ENCODE assay signal across 19 cellular contexts in the genomic region with DNA sequence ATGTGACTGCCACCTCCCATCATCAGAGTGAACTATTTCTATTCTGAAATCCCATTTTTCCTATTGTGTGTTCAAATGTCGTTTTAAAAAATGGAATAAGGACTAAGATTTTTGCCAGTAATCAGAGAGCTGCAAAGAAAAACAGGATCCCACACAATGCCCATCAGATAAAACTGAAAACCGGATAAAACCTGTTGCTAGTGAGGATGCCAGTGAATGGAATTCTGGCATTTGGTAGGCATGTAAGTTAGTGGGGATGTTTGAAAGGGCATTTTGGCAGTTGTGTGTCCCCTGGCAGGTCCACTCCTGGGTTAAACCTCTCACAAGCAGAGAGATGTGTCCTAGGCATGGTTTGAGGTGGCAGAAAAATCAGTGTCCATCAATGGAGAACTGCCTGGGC. TPM values are rescaled to one million over a fixed set of nuclear protein-coding genes. Genes with fewer than 3 reads are reported as not detected.
DNase-seq lines count a peak whose midpoint lies in the region; ATAC-seq and TF ChIP-seq lines count a peak whose summit lies in the region.
"Had no signal": no experiment of that assay in that cellular context is flagged by ENCODE, and none has a peak within 500 bp of the region (broad histone marks: within the 10 kb centered on the region; RNA-seq: fewer than 3 reads in every experiment).

No MANE protein-coding gene starts in this region.

- no peak overlapping the region for H3K4me3 Mint-ChIP-seq in activated T-cell treated with anti-CD3 and anti-CD28 coated beads, Interleukin-2, amount 50 U/mL, for 24 hours
- H3K4me3 Mint-ChIP-seq in activated T-cell treated with anti-CD3 and anti-CD28 coated beads, Interleukin-2, amount 50 U/mL, for 4 hours: no peak overlapping the region
- H3K4me3 Mint-ChIP-seq in CD8-positive, alpha-beta memory T cell: peak overlapping the region in 1 of 7 donors; percentile 75
- H3K4me3 Mint-ChIP-seq in activated CD4-positive, alpha-beta memory T cell treated with anti-CD3 and anti-CD28 coated beads, Interleukin-2, amount 10 ng/mL, durations not matched to agents 7 days and 5 days: no peak overlapping the region
- H3K4me3 Mint-ChIP-seq in neural crest cell: no peak overlapping the region
- H3K4me3 Mint-ChIP-seq in CD8-positive, alpha-beta T cell: no peak overlapping the region

- TF ChIP-seq CTCF in neural crest cell (conservative IDR thresholded peaks at IDR 0.05): no peak
- TF ChIP-seq CTCF in CD8-positive, alpha-beta T cell (IDR thresholded peaks at IDR 0.05): no peak

- no peaks in the 10 kb centered on the region for H3K9me3 Mint-ChIP-seq in activated T-cell treated with anti-CD3 and anti-CD28 coated beads, Interleukin-2, amount 50 U/mL, for 24 hours
- H3K9me3 Mint-ChIP-seq in activated T-cell treated with anti-CD3 and anti-CD28 coated beads, Interleukin-2, amount 50 U/mL, for 4 hours: no peaks in the 10 kb centered on the region
- no peaks in the 10 kb centered on the region for H3K9me3 Mint-ChIP-seq in CD8-positive, alpha-beta memory T cell
- H3K9me3 Mint-ChIP-seq in activated CD4-positive, alpha-beta memory T cell treated with anti-CD3 and anti-CD28 coated beads, Interleukin-2, amount 10 ng/mL, durations not matched to agents 7 days and 5 days: no peaks in the 10 kb centered on the region
- H3K9me3 Mint-ChIP-seq in neural crest cell: no peaks in the 10 kb centered on the region
- H3K9me3 Mint-ChIP-seq in CD8-positive, alpha-beta T cell: no peaks in the 10 kb centered on the region

- CTCF ChIA-PET in CD8-positive, alpha-beta memory T cell (lab: Charles Lee): interaction anchor here (1.4 to 8.0 kb wide), 2 partner anchors 35 to 40 kb away, joined by 3 to 60 read pairs; a partner anchor contains a TSS
- CTCF ChIA-PET in activated CD4-positive, alpha-beta memory T cell treated with anti-CD3 and anti-CD28 coated beads, Interleukin-2, amount 10 ng/mL, durations not matched to agents 7 days and 5 days (lab: Charles Lee): interaction anchor here (0.6 to 1.1 kb wide), 2 partner anchors 13 to 57 kb away, joined by 3 read pairs; no protein-coding TSS in a partner anchor
- CTCF ChIA-PET in CD8-positive, alpha-beta T cell (lab: Charles Lee): interaction anchor here (1.4 kb wide), 1 partner anchor 41 kb away, joined by 6 read pairs; no protein-coding TSS in a partner anchor

- no peak for TF ChIP-seq POLR2A in GM18505 (IDR thresholded peaks at IDR 0.05; ENCODE audit: borderline replicate concordance, extremely low read depth, insufficient read depth, insufficient read length)

- H3K27ac Mint-ChIP-seq in activated T-cell treated with anti-CD3 and anti-CD28 coated beads, Interleukin-2, amount 50 U/mL, for 24 hours: peak overlapping the region; percentile 70
- H3K27ac Mint-ChIP-seq in CD8-positive, alpha-beta memory T cell: peak overlapping the region in 5 of 8 donors; percentile 5 to 87 (median 29)
- H3K27ac Mint-ChIP-seq in activated CD4-positive, alpha-beta memory T cell treated with anti-CD3 and anti-CD28 coated beads, Interleukin-2, amount 10 ng/mL, durations not matched to agents 7 days and 5 days: peak overlapping the region; percentile 5
- peak overlapping the region; percentile 57 for H3K27ac Mint-ChIP-seq in neural crest cell (ENCODE audit: unreplicated experiment)
- no peak overlapping the region for H3K27ac Mint-ChIP-seq in CD8-positive, alpha-beta T cell

- no peak for ATAC-seq in activated T-cell treated with anti-CD3 and anti-CD28 coated beads, Interleukin-2, amount 50 U/mL, for 4 hours
- no peak for ATAC-seq in GM18505 (IDR thresholded peaks at IDR 0.05; ENCODE audit: unreplicated experiment)
- ATAC-seq in CD8-positive, alpha-beta T cell: no peak

- no peaks in the 10 kb centered on the region for H3K27me3 Mint-ChIP-seq in activated T-cell treated with anti-CD3 and anti-CD28 coated beads, Interleukin-2, amount 50 U/mL, for 24 hours
- no peaks in the 10 kb centered on the region for H3K27me3 Mint-ChIP-seq in activated T-cell treated with anti-CD3 and anti-CD28 coated beads, Interleukin-2, amount 50 U/mL, for 4 hours (ENCODE audit: low read depth)
- no peaks in the 10 kb centered on the region for H3K27me3 Mint-ChIP-seq in CD8-positive, alpha-beta memory T cell
- H3K27me3 Mint-ChIP-seq in activated CD4-positive, alpha-beta memory T cell treated with anti-CD3 and anti-CD28 coated beads, Interleukin-2, amount 10 ng/mL, durations not matched to agents 7 days and 5 days: no peaks in the 10 kb centered on the region
- no peaks in the 10 kb centered on the region for H3K27me3 Mint-ChIP-seq in neural crest cell (ENCODE audit: low read depth)
- no peaks in the 10 kb centered on the region for H3K27me3 Mint-ChIP-seq in CD8-positive, alpha-beta T cell (ENCODE audit: low read depth)

- intact Hi-C loops in CD8-positive, alpha-beta T cell (cut with DNase I, micrococcal nuclease): no loop called here

- no peak overlapping the region for H3K4me3 ChIP-seq in CD8-positive, alpha-beta memory T cell (ENCODE audit: low read length)
- no peak overlapping the region for H3K4me3 ChIP-seq in CD8-positive, alpha-beta T cell (ENCODE audit: low read depth, low read length)
- H3K4me3 ChIP-seq: MG63 had no signal

- DNase-seq in activated T-cell treated with anti-CD3 and anti-CD28 coated beads, Interleukin-2, amount 50 U/mL, for 24 hours: no peak
- DNase-seq in activated T-cell treated with anti-CD3 and anti-CD28 coated beads, Interleukin-2, amount 50 U/mL, for 4 hours: no peak
- DNase-seq in CD8-positive, alpha-beta memory T cell: no peak
- no peak for DNase-seq in activated CD4-positive, alpha-beta memory T cell treated with anti-CD3 and anti-CD28 coated beads, Interleukin-2, amount 10 ng/mL, durations not matched to agents 7 days and 5 days
- no peak for DNase-seq in neural crest cell (ENCODE audit: low read depth, low spot score)
- DNase-seq in NCI-H2227 (lab: John Stamatoyannopoulos, UW; ENCODE audit: unreplicated experiment): no peak
- DNase-seq in CD8-positive, alpha-beta T cell: no peak
- DNase-seq: AML-193, H7, IMR-90, Karpas-422, MG63, NCI-H1092, NCI-H146, NCI-H2227 treated with DMSO at 0.1 percent for 48 hours, NCI-H524 treated with DMSO at 0.1 percent for 48 hours had no signal

- H3K36me3 ChIP-seq in CD8-positive, alpha-beta memory T cell (ENCODE audit: insufficient read depth, low read length): peaks cover 10% of the 10 kb centered on the region
- H3K36me3 ChIP-seq in CD8-positive, alpha-beta T cell (ENCODE audit: insufficient read depth, low read length): peaks cover 11% of the 10 kb centered on the region

- POLR2A ChIA-PET in CD8-positive, alpha-beta memory T cell (lab: Charles Lee): no interaction called here
- POLR2A ChIA-PET in activated CD4-positive, alpha-beta memory T cell treated with anti-CD3 and anti-CD28 coated beads, Interleukin-2, amount 10 ng/mL, durations not matched to agents 7 days and 5 days (lab: Charles Lee): interaction anchor here (3.3 kb wide), 1 partner anchor 35 kb away, joined by 12 read pairs; a partner anchor contains a TSS
- POLR2A ChIA-PET in CD8-positive, alpha-beta T cell (lab: Charles Lee): interaction anchor here (0.7 to 1.1 kb wide), 3 partner anchors 33 to 52 kb away, joined by 3 to 7 read pairs (median 3); a partner anchor contains a TSS

- no peak overlapping the region for H3K27ac ChIP-seq in CD8-positive, alpha-beta memory T cell (ENCODE audit: low read depth, low read length)
- no peak overlapping the region for H3K27ac ChIP-seq in CD8-positive, alpha-beta T cell (ENCODE audit: low read depth, low read length)

- no peaks in the 10 kb centered on the region for H3K27me3 ChIP-seq in CD8-positive, alpha-beta memory T cell (ENCODE audit: insufficient read depth, low read length, poor library complexity, severe bottlenecking)
- no peaks in the 10 kb centered on the region for H3K27me3 ChIP-seq in CD8-positive, alpha-beta T cell (ENCODE audit: insufficient read depth, low read length)
- H3K27me3 ChIP-seq: MG63 had no signal

- H3K4me1 ChIP-seq in CD8-positive, alpha-beta memory T cell (ENCODE audit: insufficient read depth, low read length): peaks cover 29% of the 10 kb centered on the region
- H3K4me1 ChIP-seq in CD8-positive, alpha-beta T cell (ENCODE audit: insufficient read depth, low read length): peaks cover 33% of the 10 kb centered on the region

- no peaks in the 10 kb centered on the region for H3K9me3 ChIP-seq in CD8-positive, alpha-beta memory T cell (ENCODE audit: low read length)
- H3K9me3 ChIP-seq in CD8-positive, alpha-beta T cell (ENCODE audit: low read length): no peaks in the 10 kb centered on the region
- H3K9me3 ChIP-seq: MG63 had no signal

- peaks cover 38% of the 10 kb centered on the region for H3K4me1 Mint-ChIP-seq in activated T-cell treated with anti-CD3 and anti-CD28 coated beads, Interleukin-2, amount 50 U/mL, for 24 hours (ENCODE audit: low read depth)
- H3K4me1 Mint-ChIP-seq in activated T-cell treated with anti-CD3 and anti-CD28 coated beads, Interleukin-2, amount 50 U/mL, for 4 hours (ENCODE audit: low read depth): peaks cover 39% of the 10 kb centered on the region
- H3K4me1 Mint-ChIP-seq in CD8-positive, alpha-beta memory T cell: peaks cover 29 to 48% (median 34%) of the 10 kb centered on the region in 3 donors
- H3K4me1 Mint-ChIP-seq in activated CD4-positive, alpha-beta memory T cell treated with anti-CD3 and anti-CD28 coated beads, Interleukin-2, amount 10 ng/mL, durations not matched to agents 7 days and 5 days: peaks cover 41% of the 10 kb centered on the region
- H3K4me1 Mint-ChIP-seq in neural crest cell: peaks cover under 1% of the 10 kb centered on the region
- H3K4me1 Mint-ChIP-seq in CD8-positive, alpha-beta T cell (ENCODE audit: low read depth): peaks cover 38% of the 10 kb centered on the region

- H3K36me3 Mint-ChIP-seq in activated T-cell treated with anti-CD3 and anti-CD28 coated beads, Interleukin-2, amount 50 U/mL, for 24 hours (ENCODE audit: low read depth): peaks cover 28% of the 10 kb centered on the region
- peaks cover 8% of the 10 kb centered on the region for H3K36me3 Mint-ChIP-seq in activated T-cell treated with anti-CD3 and anti-CD28 coated beads, Interleukin-2, amount 50 U/mL, for 4 hours (ENCODE audit: insufficient read depth)
- peaks cover 4 to 30% (median 6%) of the 10 kb centered on the region in 3 donors for H3K36me3 Mint-ChIP-seq in CD8-positive, alpha-beta memory T cell
- peaks cover 15% of the 10 kb centered on the region for H3K36me3 Mint-ChIP-seq in activated CD4-positive, alpha-beta memory T cell treated with anti-CD3 and anti-CD28 coated beads, Interleukin-2, amount 10 ng/mL, durations not matched to agents 7 days and 5 days (ENCODE audit: low read depth)
- peaks cover 4% of the 10 kb centered on the region for H3K36me3 Mint-ChIP-seq in neural crest cell (ENCODE audit: low read depth)
- peaks cover 26% of the 10 kb centered on the region for H3K36me3 Mint-ChIP-seq in CD8-positive, alpha-beta T cell

RNA-seq across cellular contexts. Expression of a gene that starts 6.2 kb away (rescaled TPM):
- total RNA-seq in activated T-cell treated with anti-CD3 and anti-CD28 coated beads, Interleukin-2, amount 50 U/mL, for 4 hours: 100 to 1,000 TPM in 2 of 3 donors, 10 to 100 TPM in 1; 96.1 to 118 (median 106) TPM
- 100 to 1,000 TPM in 1 of 2 experiments, 10 to 100 TPM in 1; 94.6 to 103 TPM for total RNA-seq in CD8-positive, alpha-beta memory T cell
- 115 TPM for polyA plus RNA-seq in CD8-positive, alpha-beta memory T cell
- 100 to 1,000 TPM; 162 to 180 TPM for total RNA-seq in activated CD4-positive, alpha-beta memory T cell treated with anti-CD3 and anti-CD28 coated beads, Interleukin-2, amount 10 ng/mL, durations not matched to agents 7 days and 5 days
- total RNA-seq in neural crest cell: 101 and 110 TPM in 2 replicates
- 10 to 100 TPM; 62.2 to 63.1 TPM for total RNA-seq in CD8-positive, alpha-beta T cell

RNA-seq across cellular contexts. Expression of a gene that starts 6.5 kb away (rescaled TPM):
- total RNA-seq in activated T-cell treated with anti-CD3 and anti-CD28 coated beads, Interleukin-2, amount 50 U/mL, for 4 hours: 10 to 100 TPM; 13.9 to 15.4 (median 14.0) TPM
- 10 to 100 TPM; 18.7 to 21.4 TPM for total RNA-seq in CD8-positive, alpha-beta memory T cell
- polyA plus RNA-seq in CD8-positive, alpha-beta memory T cell: 70.3 TPM
- 10 to 100 TPM; 34.1 to 34.2 TPM for total RNA-seq in activated CD4-positive, alpha-beta memory T cell treated with anti-CD3 and anti-CD28 coated beads, Interleukin-2, amount 10 ng/mL, durations not matched to agents 7 days and 5 days
- total RNA-seq in neural crest cell: 25.7 and 27.2 TPM in 2 replicates
- total RNA-seq in CD8-positive, alpha-beta T cell: 10 to 100 TPM; 12.3 TPM

RNA-seq across cellular contexts. Expression of a gene that starts 19.9 kb away (rescaled TPM):
- total RNA-seq in activated T-cell treated with anti-CD3 and anti-CD28 coated beads, Interleukin-2, amount 50 U/mL, for 4 hours: not detected
- total RNA-seq in CD8-positive, alpha-beta memory T cell: not detected
- polyA plus RNA-seq in CD8-positive, alpha-beta memory T cell: not detected
- not detected for total RNA-seq in activated CD4-positive, alpha-beta memory T cell treated with anti-CD3 and anti-CD28 coated beads, Interleukin-2, amount 10 ng/mL, durations not matched to agents 7 days and 5 days
- 1.8 and 2.7 TPM in 2 replicates for total RNA-seq in neural crest cell
- not detected for total RNA-seq in CD8-positive, alpha-beta T cell
- total RNA-seq: A673, HT-29, IMR-90 had no signal

RNA-seq across cellular contexts. Expression of a gene that starts 25.2 kb away (rescaled TPM):
- total RNA-seq in activated T-cell treated with anti-CD3 and anti-CD28 coated beads, Interleukin-2, amount 50 U/mL, for 4 hours: 10 to 100 TPM; 75.6 to 77.2 (median 76.9) TPM
- 10 to 100 TPM; 26.4 to 26.9 TPM for total RNA-seq in CD8-positive, alpha-beta memory T cell
- polyA plus RNA-seq in CD8-positive, alpha-beta memory T cell: 0.51 TPM
- 1 to 10 TPM; 4.5 to 5.0 TPM for total RNA-seq in activated CD4-positive, alpha-beta memory T cell treated with anti-CD3 and anti-CD28 coated beads, Interleukin-2, amount 10 ng/mL, durations not matched to agents 7 days and 5 days
- total RNA-seq in neural crest cell: 4.2 and 4.7 TPM in 2 replicates
- 1 to 10 TPM; 2.0 to 4.0 TPM for total RNA-seq in CD8-positive, alpha-beta T cell

RNA-seq across cellular contexts. Expression of a gene that starts 34.9 kb away (rescaled TPM):
- total RNA-seq in activated T-cell treated with anti-CD3 and anti-CD28 coated beads, Interleukin-2, amount 50 U/mL, for 4 hours: 100 to 1,000 TPM in 1 of 3 donors, 10 to 100 TPM in 2; 77.8 to 116 (median 95.6) TPM
- total RNA-seq in CD8-positive, alpha-beta memory T cell: 10 to 100 TPM; 81.3 to 86.7 TPM
- 94.4 TPM for polyA plus RNA-seq in CD8-positive, alpha-beta memory T cell
- total RNA-seq in activated CD4-positive, alpha-beta memory T cell treated with anti-CD3 and anti-CD28 coated beads, Interleukin-2, amount 10 ng/mL, durations not matched to agents 7 days and 5 days: 10 to 100 TPM; 53.2 to 55.8 TPM
- total RNA-seq in neural crest cell: 29.3 and 29.4 TPM in 2 replicates
- 10 to 100 TPM; 25.6 to 27.4 TPM for total RNA-seq in CD8-positive, alpha-beta T cell
